Comparison of ENCODE assay signal across 20 cellular contexts in the genomic region with DNA sequence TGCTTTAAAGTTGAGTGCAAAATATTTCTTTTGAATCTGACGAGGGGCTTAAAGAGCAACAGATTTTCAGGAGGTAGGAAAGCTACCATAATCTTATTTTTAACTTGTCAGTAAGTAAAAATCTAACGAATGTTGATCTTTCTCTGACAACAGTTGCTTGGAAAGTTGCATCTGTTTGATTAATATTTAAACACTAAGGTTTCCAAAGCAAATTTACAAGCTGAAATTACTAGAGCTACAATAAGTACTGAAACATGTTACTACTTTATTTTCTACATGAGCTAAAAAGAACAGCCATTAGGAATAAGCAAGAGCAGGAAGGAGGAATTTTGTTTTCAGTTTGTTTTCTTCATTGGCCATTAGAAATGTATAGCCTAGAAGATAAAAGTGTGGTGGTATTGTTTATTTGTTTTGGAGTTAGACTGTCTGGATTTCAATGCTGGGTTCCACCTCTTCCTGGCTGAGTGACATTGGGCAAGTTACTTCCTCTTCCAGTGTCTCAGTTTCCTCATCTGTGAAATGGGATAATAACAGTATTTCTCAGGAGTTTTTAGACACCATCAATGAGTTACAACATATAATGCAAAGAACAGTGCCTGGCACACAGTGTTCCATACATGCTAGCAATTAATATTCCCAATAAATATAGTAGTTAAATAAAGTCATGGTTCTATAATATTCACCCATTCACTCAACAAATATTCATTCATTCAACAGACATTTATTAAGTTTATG.
DNase-seq lines count a peak whose midpoint lies in the region; FAIRE-seq and TF ChIP-seq lines count a peak whose summit lies in the region.
"Had no signal": no experiment of that assay in that cellular context is flagged by ENCODE, and none has a peak within 500 bp of the region (broad histone marks: within the 10 kb centered on the region; RNA-seq: fewer than 3 reads in every experiment).

No MANE protein-coding gene starts in this region.

- H3K4me3 Mint-ChIP-seq in astrocyte (ENCODE audit: unreplicated experiment) (no peak overlapping the region), progenitor cell of endocrine pancreas (ENCODE audit: low read depth) (no peak overlapping the region)
- H3K4me3 Mint-ChIP-seq: CD8-positive, alpha-beta T cell; IgD-negative memory B cell had no signal

- no peaks in the 10 kb centered on the region for H3K36me3 ChIP-seq in ACC112 (ENCODE audit: insufficient read depth, low read length)
- H3K36me3 ChIP-seq in astrocyte (ENCODE audit: insufficient read depth, low read length) = no peaks in the 10 kb centered on the region
- H3K36me3 ChIP-seq in keratinocyte (ENCODE audit: control insufficient read depth in 2 of 2, extremely low read depth in 1 of 2, insufficient read depth in 2 of 2, low read length in 2 of 2) = no peaks in the 10 kb centered on the region
- no peaks in the 10 kb centered on the region for H3K36me3 ChIP-seq in BE2C
- H3K36me3 ChIP-seq: BLaER1 treated with 17β-estradiol and CSF1 and Interleukin-3, amounts not matched to agents 10 nM and 100 nM had no signal

- H3K27ac Mint-ChIP-seq in astrocyte (ENCODE audit: unreplicated experiment) (peak overlapping the region; percentile 55), progenitor cell of endocrine pancreas (peak overlapping the region; percentile 49)
- H3K27ac Mint-ChIP-seq: CD8-positive, alpha-beta T cell; IgD-negative memory B cell had no signal

- H3K9me3 ChIP-seq in astrocyte (ENCODE audit: insufficient read depth, low read depth, low read length) = no peaks in the 10 kb centered on the region
- H3K9me3 ChIP-seq in keratinocyte (ENCODE audit: control insufficient read depth, low read depth, low read length) = no peaks in the 10 kb centered on the region
- H3K9me3 ChIP-seq in BE2C = no peaks in the 10 kb centered on the region

- H3K27me3 Mint-ChIP-seq in astrocyte (ENCODE audit: low read depth, unreplicated experiment) (no peaks in the 10 kb centered on the region), progenitor cell of endocrine pancreas (no peaks in the 10 kb centered on the region)
- H3K27me3 Mint-ChIP-seq: IgD-negative memory B cell had no signal

- no peaks in the 10 kb centered on the region for H4K20me1 ChIP-seq in astrocyte (ENCODE audit: insufficient read depth, low read length)
- H4K20me1 ChIP-seq in keratinocyte (ENCODE audit: control insufficient read depth, extremely low read depth, insufficient read depth, low read length) = no peaks in the 10 kb centered on the region
- H4K20me1 ChIP-seq: BLaER1 treated with 17β-estradiol and CSF1 and Interleukin-3, amounts not matched to agents 10 nM and 100 nM had no signal

- dilution Hi-C loops in keratinocyte (cut with MboI; ENCODE audit: extremely low pct_ligation_motif_present, low sequenced_read_pairs) = no loop called here

- no peaks in the 10 kb centered on the region for H3K79me2 ChIP-seq in ACC112 (ENCODE audit: control insufficient read depth, insufficient read depth, low read length, unreplicated experiment)
- H3K79me2 ChIP-seq in astrocyte (ENCODE audit: insufficient read depth, low read length) = no peaks in the 10 kb centered on the region
- H3K79me2 ChIP-seq in keratinocyte (ENCODE audit: control insufficient read depth, insufficient read depth, low read length) = no peaks in the 10 kb centered on the region

- no peak for FAIRE-seq in astrocyte (lab: Jason Lieb, UNC)
- FAIRE-seq in keratinocyte (lab: Jason Lieb, UNC) = peak; percentile 49
- FAIRE-seq: A204.1, GM12878, HTR-8/SVneo had no signal

- TF ChIP-seq CTCF in astrocyte (IDR thresholded peaks at IDR 0.05; ENCODE audit: insufficient read depth, low read depth, low read length) = no peak
- TF ChIP-seq CTCF in keratinocyte (optimal IDR thresholded peaks at IDR 0.05 in 1 of 3, IDR thresholded peaks at IDR 0.05 in 1 of 3, conservative IDR thresholded peaks at IDR 0.05 in 1 of 3; ENCODE audit: extremely low read depth in 1 of 3, insufficient read depth in 2 of 3, low read length in 3 of 3) = no peak
- TF ChIP-seq CTCF in progenitor cell of endocrine pancreas (IDR thresholded peaks at IDR 0.05; ENCODE audit: unreplicated experiment) = no peak
- no peak for TF ChIP-seq CTCF in BE2C (IDR thresholded peaks at IDR 0.05; ENCODE audit: low read depth, low read length)

- H3K9ac ChIP-seq in astrocyte (ENCODE audit: low read length) = no peak overlapping the region
- no peak overlapping the region for H3K9ac ChIP-seq in keratinocyte (ENCODE audit: control insufficient read depth, extremely low read depth, insufficient read depth, low read length)
- H3K9ac ChIP-seq: BLaER1 treated with 17β-estradiol and CSF1 and Interleukin-3, amounts not matched to agents 10 nM and 100 nM had no signal

- H2AFZ ChIP-seq in ACC112 (ENCODE audit: low read length, unreplicated experiment) (no peak overlapping the region), astrocyte (ENCODE audit: low read depth, low read length) (no peak overlapping the region), keratinocyte (ENCODE audit: control insufficient read depth, low read length) (no peak overlapping the region)

- H3K27ac ChIP-seq in ACC112 (ENCODE audit: low read depth, low read length) = 0 out of 2 replicates have a peak overlapping the region, but pooled peaks have one; percentile 26
- H3K27ac ChIP-seq in astrocyte (ENCODE audit: low read depth, low read length) = no peak overlapping the region
- H3K27ac ChIP-seq in keratinocyte (ENCODE audit: control insufficient read depth, insufficient read depth, low read length) = no peak overlapping the region

- H3K4me1 Mint-ChIP-seq in astrocyte (ENCODE audit: low read depth, unreplicated experiment) (peaks cover 35% of the 10 kb centered on the region), progenitor cell of endocrine pancreas (ENCODE audit: low read depth) (peaks cover 16% of the 10 kb centered on the region)
- H3K4me1 Mint-ChIP-seq: IgD-negative memory B cell had no signal

- no peaks in the 10 kb centered on the region for H3K36me3 Mint-ChIP-seq in astrocyte (ENCODE audit: low read depth, unreplicated experiment)
- H3K36me3 Mint-ChIP-seq in progenitor cell of endocrine pancreas (ENCODE audit: insufficient read depth) = peaks cover 4% of the 10 kb centered on the region
- H3K36me3 Mint-ChIP-seq: CD8-positive, alpha-beta T cell; IgD-negative memory B cell had no signal

- H3K27me3 ChIP-seq in ACC112 (ENCODE audit: insufficient read depth, low read length) (no peaks in the 10 kb centered on the region), astrocyte (ENCODE audit: insufficient read depth, low read length) (no peaks in the 10 kb centered on the region), keratinocyte (ENCODE audit: control insufficient read depth, extremely low read depth, insufficient read depth, low read length) (no peaks in the 10 kb centered on the region), BE2C (no peaks in the 10 kb centered on the region)
- H3K27me3 ChIP-seq: BLaER1 treated with 17β-estradiol and CSF1 and Interleukin-3, amounts not matched to agents 10 nM and 100 nM had no signal

- no peaks in the 10 kb centered on the region for H3K9me1 ChIP-seq in keratinocyte (ENCODE audit: control insufficient read depth, extremely low read depth, insufficient read depth, low read length)

- DNase-seq in astrocyte (ENCODE audit: low read depth) = no peak
- DNase-seq in keratinocyte (ENCODE audit: low read depth, low spot score) = no peak
- DNase-seq in progenitor cell of endocrine pancreas (ENCODE audit: low spot score, unreplicated experiment) = no peak
- no peak for DNase-seq in UCSD-AML1 (lab: John Stamatoyannopoulos, UW; ENCODE audit: unreplicated experiment)
- no peak for DNase-seq in BE2C
- DNase-seq in 8988T = no peak
- no peak for DNase-seq in iPS-NIHi7 (ENCODE audit: extremely low spot score)
- DNase-seq: CD8-positive, alpha-beta T cell; COR-L47; DMS 273 treated with DMSO at 0.1 percent for 48 hours; DMS53; DND-41; GOT3; H7 had no signal

- H3K4me2 ChIP-seq in astrocyte (ENCODE audit: low read length) = no peak overlapping the region
- H3K4me2 ChIP-seq in keratinocyte (ENCODE audit: control insufficient read depth, extremely low read depth, insufficient read depth, low read depth, low read length) = no peak overlapping the region

- H3K4me3 ChIP-seq in ACC112 (ENCODE audit: low read depth, low read length) (no peak overlapping the region), astrocyte (ENCODE audit: insufficient read depth, low read depth, low read length) (no peak overlapping the region), keratinocyte (ENCODE audit: control insufficient read depth in 2 of 3, extremely low read depth in 1 of 3, insufficient read depth in 2 of 3, low read depth in 1 of 3, low read length in 3 of 3) (no peak overlapping the region), BE2C (ENCODE audit: low read depth, low read length) (no peak overlapping the region)
- H3K4me3 ChIP-seq: GM12878 had no signal

- H3K9me3 Mint-ChIP-seq in astrocyte (ENCODE audit: unreplicated experiment) (peaks cover 1% of the 10 kb centered on the region), progenitor cell of endocrine pancreas (ENCODE audit: low read depth) (peaks cover 11% of the 10 kb centered on the region)

- H3K4me1 ChIP-seq in ACC112 (ENCODE audit: control insufficient read depth, insufficient read depth, low read length, unreplicated experiment) = peaks cover 43% of the 10 kb centered on the region
- H3K4me1 ChIP-seq in astrocyte (ENCODE audit: insufficient read depth, low read length) = peaks cover 18% of the 10 kb centered on the region
- peaks cover 42% of the 10 kb centered on the region for H3K4me1 ChIP-seq in keratinocyte (ENCODE audit: control insufficient read depth, extremely low read depth, insufficient read depth, low read length)
- H3K4me1 ChIP-seq in BE2C = no peaks in the 10 kb centered on the region
